ENCODE assay signal across 21 cellular contexts in genomic region chr3:70789878-70790277, GRCh38.
"Had no signal": no experiment of that assay in that cellular context is flagged by ENCODE, and none has a peak within 500 bp of the region (broad histone marks: within the 10 kb centered on the region; RNA-seq: fewer than 3 reads in every experiment).

No MANE protein-coding gene starts in this region.

- H3K4me3 ChIP-seq: left ventricle myocardium inferior, lung, ovary, prostate gland, tibial nerve, uterus had no signal

- H3K4me1 ChIP-seq: left ventricle myocardium inferior, prostate gland, tibial nerve, uterus had no signal

- H3K9me3 ChIP-seq: ovary, prostate gland, tibial nerve, uterus had no signal

- H3K27ac ChIP-seq: left ventricle myocardium inferior, ovary, prostate gland, tibial nerve, uterus had no signal

- DNase-seq: hippocampal formation; left ventricle myocardium inferior; mesendoderm; naive B cell; ovary; posterior cingulate gyrus; retina; right cardiac atrium; stimulated activated CD4-positive, alpha-beta T cell treated with anti-CD3 and anti-CD28 coated beads, Interleukin-12 subunit alpha, Interleukin-12 subunit beta, amount 100 ng/mL, for 4 hours; stimulated activated CD4-positive, alpha-beta T cell treated with anti-CD3 and anti-CD28 coated beads, Interleukin-15, amount 100 ng/mL, for 24 hours; stimulated activated CD4-positive, alpha-beta T cell treated with anti-CD3 and anti-CD28 coated beads, Interleukin-4, amount 100 ng/mL, for 4 hours; stimulated activated CD8-positive, alpha-beta memory T cell treated with anti-CD3 and anti-CD28 coated beads, Interleukin-4, amount 100 ng/mL, for 48 hours; stimulated activated naive CD4-positive, alpha-beta T cell treated with Interleukin-2 at 50 U/mL for 16 hours; stimulated activated naive CD8-positive, alpha-beta T cell treated with anti-CD3 and anti-CD28 coated beads, Interleukin-15, amount 100 ng/mL, for 72 hours; substantia nigra; uterus had no signal

- H3K36me3 ChIP-seq: left ventricle myocardium inferior, ovary, prostate gland, tibial nerve, uterus had no signal

- ATAC-seq: natural killer cell treated with Interleukin-12 subunit alpha and Interleukin-12 subunit beta and Interleukin-15 and Interleukin-18, amount 100 ng/mL, for 72 hours; right cardiac atrium; stimulated activated memory B cell treated with anti-CD40 and anti-IgM and Interleukin-4, amounts not matched to agents 10 μg/mL and 1 μg/mL and 100 μg/mL, for 72 hours; stimulated activated naive CD8-positive, alpha-beta T cell treated with anti-CD3 and anti-CD28 coated beads, Interleukin-15, amount 100 ng/mL, for 72 hours had no signal

- H3K27me3 ChIP-seq: ovary, tibial nerve, uterus had no signal
